ENCODE assay signal across 8 cellular contexts in the genomic region with DNA sequence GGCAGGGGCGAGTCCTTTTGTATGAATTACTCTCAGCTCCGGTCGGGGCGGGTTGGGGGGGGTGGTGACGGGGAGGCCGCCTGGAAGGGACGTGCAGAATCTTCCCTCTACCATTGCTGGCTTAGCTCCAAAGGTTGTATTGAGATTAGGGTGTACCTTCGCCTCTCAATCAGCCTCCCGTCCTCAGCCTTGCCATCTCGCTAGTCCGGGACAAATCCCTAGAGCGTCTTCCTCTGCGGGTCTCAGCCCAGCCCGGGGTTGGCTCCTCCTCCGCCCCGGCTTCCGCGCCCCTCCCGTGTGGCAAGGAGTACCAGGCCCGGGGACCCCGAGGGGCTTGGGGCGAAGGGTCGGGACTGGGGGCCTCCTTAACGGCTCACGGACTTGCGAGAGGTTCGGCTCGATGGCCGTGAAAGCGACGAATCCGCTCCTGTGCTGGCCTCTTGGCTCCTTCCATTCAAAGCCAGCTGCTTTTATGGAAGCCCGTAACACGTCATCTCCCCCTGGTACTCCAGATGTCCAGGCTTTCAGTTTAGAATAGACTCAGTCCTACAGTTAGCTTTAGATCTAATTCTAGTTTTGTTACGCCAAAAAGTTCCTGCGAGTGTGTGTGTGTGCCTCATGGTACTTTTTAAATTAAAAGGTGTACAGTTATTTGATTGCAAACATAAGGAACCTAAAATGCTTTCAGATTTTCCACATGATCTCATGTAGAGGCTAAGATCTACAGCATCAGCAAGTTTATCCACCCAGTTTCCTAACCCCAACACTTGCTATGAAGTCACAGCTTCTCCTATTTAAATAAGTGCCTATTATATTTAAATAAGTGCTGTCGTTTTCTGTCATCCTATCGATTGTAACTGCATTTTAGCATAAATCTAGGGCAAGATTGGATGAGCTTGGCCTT. TPM values are rescaled to one million over a fixed set of nuclear protein-coding genes. Genes with fewer than 3 reads are reported as not detected.
DNase-seq lines count a peak whose midpoint lies in the region; ATAC-seq and TF ChIP-seq lines count a peak whose summit lies in the region.

No MANE protein-coding gene starts in this region.

- H3K27ac ChIP-seq in SJCRH30 (peak overlapping the region; percentile 97), body of pancreas (peak overlapping the region; percentile 97 to 100 (median 100)), skin epidermis (peak overlapping the region; percentile 83 to 100 (median 98))

- no peak for TF ChIP-seq CTCF in body of pancreas (IDR thresholded peaks at IDR 0.05)

- H3K27me3 ChIP-seq in H7 (ENCODE audit: control insufficient read depth, insufficient read depth, low read length) (no peaks in the 10 kb centered on the region), SJCRH30 (no peaks in the 10 kb centered on the region), body of pancreas (no peaks in the 10 kb centered on the region)

- peak; percentile 56 for ATAC-seq in body of pancreas

- TF ChIP-seq POLR2A in body of pancreas (IDR thresholded peaks at IDR 0.05): peak in 1 of 3 donors; percentile 23

- H3K4me3 ChIP-seq in GM08714 (ENCODE audit: low read length) (peak overlapping the region; percentile 75), H7 (ENCODE audit: insufficient read depth, low read depth, low read length) (peak overlapping the region; percentile 91), SJCRH30 (peak overlapping the region; percentile 95), body of pancreas (peak overlapping the region; percentile 28), skin epidermis (peak overlapping the region; percentile 70 to 86 (median 77))

- WGBS in body of pancreas, 2 donors: 1 to 3% methylated on average over 12 to 37 of the region's 38 CpGs

- peaks cover 4% of the 10 kb centered on the region; the same call in 1 of the 2 replicates for H3K4me1 ChIP-seq in SJCRH30
- H3K4me1 ChIP-seq in body of pancreas: peaks cover 45% of the 10 kb centered on the region

- intact Hi-C loops in body of pancreas (cut with DNase I): no loop called here

- DNase-seq in H7 (peak; percentile 89), LHCN-M2 (ENCODE audit: low read depth) (peak; percentile 85), SJCRH30 (no peak), body of pancreas (peak in 3 of 4 donors; percentile 72 to 79 (median 73)), iPS-NIHi7 (ENCODE audit: extremely low spot score) (peak; percentile 70), GDM1 (lab: John Stamatoyannopoulos, UW) (no peak)

- H3K36me3 ChIP-seq in H7 (replicated peaks; ENCODE audit: control insufficient read depth, insufficient read depth, low read length) (peaks cover 27% of the 10 kb centered on the region), SJCRH30 (peaks cover 40% of the 10 kb centered on the region), body of pancreas (replicated peaks in 1 of 2; ENCODE audit: insufficient read depth in 1 of 2, low read depth in 2 of 2) (peaks cover 0 to 16% of the 10 kb centered on the region in 2 donors)

- H3K9me3 ChIP-seq in SJCRH30 (replicated peaks) (no peaks in the 10 kb centered on the region), body of pancreas (no peaks in the 10 kb centered on the region)

RNA-seq across cellular contexts. Expression of gene EEF1A1, which starts 0.8 kb away (rescaled TPM):
- total RNA-seq in H7 (2014; rRNA removed; shearing (Covaris generic)): 12,173 and 12,318 TPM in 2 replicates
- total RNA-seq in LHCN-M2 (2014; rRNA removed) (9,526 and 10,102 TPM in 2 replicates), body of pancreas (1,000 to 10,000 TPM; 4,267 to 4,798 TPM)
- polyA plus RNA-seq in LHCN-M2 (2012): 9,659 TPM
- total RNA-seq in SJCRH30 (2014; rRNA removed; shearing (Covaris generic)): 14,252 and 14,593 TPM in 2 replicates

Comparison
In these comparisons a context has a peak if more than half of its experiments do, and no peak if none do; other contexts are left out.
1. H3K4me3 ChIP-seq: peak in every context shown above with its lines; median percentile 95 in SJCRH30; 91 in H7; 77 in skin epidermis; 75 in GM08714; 28 in body of pancreas.
2. DNase-seq: peak in H7 (single experiment), LHCN-M2 (single experiment), body of pancreas (3 of 4) and iPS-NIHi7 (single experiment); none in SJCRH30 (0 of 2) and GDM1 (single experiment).
3. Peak in every context shown above with its lines, with median percentiles within 50 percentile points of each other: H3K27ac ChIP-seq.